1 cellular context compared by ENCODE assay signal in genomic region chr16:15507299-15507958, GRCh38.
TF ChIP-seq lines count a peak whose summit lies in the region.

No MANE protein-coding gene starts in this region.

TF ChIP-seq in HepG2, 621 proteins besides CTCF, POLR2A, EP300 and RAD21:
- TF ChIP-seq STAT6 (CRISPR knock-in tag; IDR thresholded peaks at IDR 0.05; ENCODE audit: borderline replicate concordance) = no peak
- TF ChIP-seq SRF (IDR thresholded peaks at IDR 0.05; ENCODE audit: low read depth, low read length) = no peak
- 0 out of 2 replicates have a peak, but pooled peaks have one; percentile 44 for TF ChIP-seq MAFF (IDR thresholded peaks at IDR 0.05; ENCODE audit: low read depth, low read length)
- TF ChIP-seq MAFK (conservative IDR thresholded peaks at IDR 0.05 in 1 of 2, IDR thresholded peaks at IDR 0.05 in 1 of 2; ENCODE audit: low read length in 2 of 2) = peak in 1 of 2 experiments; percentile 56; a peak in 1 of 4 replicates
- TF ChIP-seq ZNF850 (CRISPR knock-in tag; conservative IDR thresholded peaks at IDR 0.05) = no peak
- no peak for TF ChIP-seq SYNCRIP (IDR thresholded peaks at IDR 0.05; ENCODE audit: insufficient read depth, low read depth, low read length)
- TF ChIP-seq ETS1 (CRISPR knock-in tag; IDR thresholded peaks at IDR 0.05) = no peak
